Comparison of ENCODE assay signal across 8 cellular contexts in the genomic region with DNA sequence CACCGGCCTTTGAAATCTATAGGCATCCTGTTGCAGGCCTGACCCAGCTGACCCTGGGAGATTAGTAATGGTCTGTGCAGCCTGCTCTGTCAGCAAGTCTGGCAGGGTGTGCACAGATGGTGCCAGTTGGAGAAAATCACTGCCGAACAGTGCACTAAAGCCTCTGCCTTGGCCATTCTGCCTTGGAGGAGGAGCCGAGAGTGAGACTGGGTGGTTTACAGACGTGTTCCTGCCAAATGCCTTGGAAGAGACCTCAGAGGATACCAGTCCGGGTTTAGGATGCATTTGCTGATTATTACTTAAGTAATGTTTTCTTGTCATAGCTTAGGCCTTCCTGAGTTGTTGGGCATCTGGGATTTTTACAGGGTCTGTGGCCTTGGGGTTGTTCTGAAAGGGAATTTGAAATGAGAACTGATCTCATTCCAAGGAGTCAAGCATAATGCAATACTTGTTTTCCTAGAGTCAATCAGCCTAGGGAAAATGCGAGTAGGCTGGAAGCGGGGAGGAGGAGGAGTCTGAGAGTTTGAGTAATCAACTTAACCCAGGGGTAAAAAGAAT.
DNase-seq lines count a peak whose midpoint lies in the region; ATAC-seq and TF ChIP-seq lines count a peak whose summit lies in the region.

No MANE protein-coding gene starts in this region.

- intact Hi-C loops in gastrocnemius medialis (cut with DNase I; ENCODE audit: low total_unique reads), result no loop called here

- H3K36me3 ChIP-seq in right atrium auricular region (no peaks in the 10 kb centered on the region), gastrocnemius medialis (no peaks in the 10 kb centered on the region)

- H3K27me3 ChIP-seq in right atrium auricular region (no peaks in the 10 kb centered on the region), gastrocnemius medialis (no peaks in the 10 kb centered on the region)

- ATAC-seq in gastrocnemius medialis (peak; percentile 36 to 44), GM18502 (IDR thresholded peaks at IDR 0.05; ENCODE audit: poor library complexity, unreplicated experiment) (no peak), GM18858 (IDR thresholded peaks at IDR 0.05; ENCODE audit: unreplicated experiment) (no peak)

- DNase-seq in GM04504 (ENCODE audit: low read depth) (peak; percentile 68), anterior cingulate cortex (lab: John Stamatoyannopoulos, UW) (peak in 48 of 58 donors; percentile 2 to 80 (median 28)), right atrium auricular region (ENCODE audit: low spot score) (peak; percentile 78), gastrocnemius medialis (peak; percentile 4 to 25), NCI-H187 (lab: John Stamatoyannopoulos, UW) (no peak), SW 1271 (lab: John Stamatoyannopoulos, UW) (no peak)

- H3K27ac ChIP-seq in right atrium auricular region (peak overlapping the region; percentile 54 to 61), gastrocnemius medialis (peak overlapping the region in 1 of 4 donors; percentile 28)

- no peak for TF ChIP-seq POLR2A in gastrocnemius medialis (IDR thresholded peaks at IDR 0.05)

- in situ Hi-C loops in gastrocnemius medialis (cut with MboI; ENCODE audit: low sequenced_read_pairs in 4 of 4), result no loop called here

- H3K4me1 ChIP-seq in right atrium auricular region, result peaks cover 0 to 31% of the 10 kb centered on the region in 2 donors
- H3K4me1 ChIP-seq in gastrocnemius medialis, result peaks cover 0 to 11% of the 10 kb centered on the region in 2 donors

- no peaks in the 10 kb centered on the region for H3K9me3 ChIP-seq in right atrium auricular region
- no peaks in the 10 kb centered on the region for H3K9me3 ChIP-seq in gastrocnemius medialis

- TF ChIP-seq CTCF in right atrium auricular region (IDR thresholded peaks at IDR 0.05), result no peak
- no peak for TF ChIP-seq CTCF in gastrocnemius medialis (IDR thresholded peaks at IDR 0.05 in 4 of 5, conservative IDR thresholded peaks at IDR 0.05 in 1 of 5)

- H3K4me3 ChIP-seq in right atrium auricular region (no peak overlapping the region), gastrocnemius medialis (peak overlapping the region in 1 of 4 donors; percentile 7)

Comparison
In these comparisons a context has a peak if more than half of its experiments do, and no peak if none do; other contexts are left out.
1. DNase-seq: peak in GM04504 (single experiment), anterior cingulate cortex (48 of 58), right atrium auricular region (single experiment) and gastrocnemius medialis (2 of 2); none in NCI-H187 (0 of 2) and SW 1271 (0 of 2).
2. ATAC-seq: peak in gastrocnemius medialis (2 of 2); none in GM18502 (single experiment) and GM18858 (single experiment).